Comparison of ENCODE assay signal across 8 cellular contexts in genomic region chr10:131943021-131943814, GRCh38. TPM values are rescaled to one million over a fixed set of nuclear protein-coding genes. Genes with fewer than 3 reads are reported as not detected.
DNase-seq lines count a peak whose midpoint lies in the region; ATAC-seq, FAIRE-seq and TF ChIP-seq lines count a peak whose summit lies in the region.

No MANE protein-coding gene starts in this region.

- no peak for TF ChIP-seq POLR2A in GM12878 (IDR thresholded peaks at IDR 0.05; ENCODE audit: low read depth, low read length)

- BruUV-seq in GM12878 (replicated peaks; lab: Mats Ljungman, UMichigan): no TSS peak

- H3K9ac ChIP-seq in GM12878 (ENCODE audit: control insufficient read depth, insufficient read depth, low read length): no peak overlapping the region

- no peaks in the 10 kb centered on the region for H3K9me3 ChIP-seq in GM12878 (replicated peaks; ENCODE audit: control insufficient read depth, insufficient read depth, low read length)

- 92% methylated on average over 11 of the region's 11 CpGs for WGBS in GM12878 (ENCODE audit: insufficient coverage, insufficient replicate concordance, low lambda C conversion rate, missing lambda C conversion rate)

- in situ Hi-C loops in ACHN (cut with HindIII; ENCODE audit: low pct_ligation_motif_present, low pct_unique_long_range_greater_than_20kb, low sequenced_read_pairs): no loop called here
- in situ Hi-C loops in GM13977 (cut with MboI; ENCODE audit: low pct_unique_long_range_greater_than_20kb, low sequenced_read_pairs, unreplicated experiment): no loop called here
- in situ Hi-C loops in GM12878 (cut with MboI): no loop called here

- FAIRE-seq in GM12878 (lab: Jason Lieb, UNC): no peak

- peak; percentile 31; the same call in 1 of the 2 replicates for TF ChIP-seq RAD21 in GM12878 (IDR thresholded peaks at IDR 0.05; ENCODE audit: insufficient read depth, low read depth, low read length)

- RAD21 ChIA-PET in GM12878 (lab: Charles Lee; ENCODE audit: unreplicated experiment): interaction anchor here (0.8 to 1.7 kb wide), 2 partner anchors 57 to 80 kb away, joined by 3 to 5 read pairs; no protein-coding TSS in a partner anchor

- intact Hi-C loops in GM12878 (cut with micrococcal nuclease; ENCODE audit: unreplicated experiment): no loop called here

- H3K4me2 ChIP-seq in GM12878 (ENCODE audit: control insufficient read depth, insufficient read depth): no peak overlapping the region

- H3K79me2 ChIP-seq in GM12878 (ENCODE audit: control insufficient read depth, insufficient read depth, low read length): no peaks in the 10 kb centered on the region

- H3K4me3 ChIP-seq in GM12878: no peak overlapping the region

- POLR2A ChIA-PET in GM12878 (lab: Charles Lee): no interaction called here

- peak; percentile 49; the same call in 2 of the 3 replicates for ATAC-seq in GM12878
- no peak for ATAC-seq in GM21737 (IDR thresholded peaks at IDR 0.05; ENCODE audit: unreplicated experiment)
- ATAC-seq in HG03457 (IDR thresholded peaks at IDR 0.05; ENCODE audit: unreplicated experiment): no peak
- ATAC-seq in HG02938 (IDR thresholded peaks at IDR 0.05; ENCODE audit: unreplicated experiment): no peak

- no peaks in the 10 kb centered on the region for H4K20me1 ChIP-seq in GM12878 (ENCODE audit: control insufficient read depth, insufficient read depth)

- no peaks in the 10 kb centered on the region for H3K4me1 ChIP-seq in GM12878 (ENCODE audit: control insufficient read depth, insufficient read depth, low read length)

- no peak overlapping the region for H2AFZ ChIP-seq in GM12878 (ENCODE audit: control insufficient read depth, low read depth, low read length)

- CTCF ChIA-PET in GM12878 (lab: Yijun Ruan, JAX): interaction anchor here (1.0 to 1.8 kb wide), 6 partner anchors 15 to 69 kb away, joined by 3 to 9 read pairs (median 5); no protein-coding TSS in a partner anchor

- SMC1A ChIA-PET in GM12878 (lab: Charles Lee; ENCODE audit: uncharacterized antibody, unreplicated experiment): interaction anchor here (1.1 kb wide), 1 partner anchor 36 kb away, joined by 4 read pairs; no protein-coding TSS in a partner anchor

- DNase-seq in ACHN (peak; percentile 44), GM13977 (ENCODE audit: low spot score) (no peak), GM12878 (ENCODE audit: low read depth, low spot score) (no peak), kidney tubule cell (ENCODE audit: low spot score) (peak; percentile 53), kidney glomerular epithelial cell (lab: John Stamatoyannopoulos, UW) (no peak)

- TF ChIP-seq EP300 in GM12878 (IDR thresholded peaks at IDR 0.05; ENCODE audit: borderline replicate concordance in 1 of 2, control insufficient read depth in 1 of 2, low read depth in 2 of 2, low read length in 2 of 2): no peak

- no peak overlapping the region for H3K27ac ChIP-seq in GM12878 (ENCODE audit: control insufficient read depth, insufficient read depth)

- peaks cover 17 to 24% of the 10 kb centered on the region in 2 experiments for H3K36me3 ChIP-seq in GM12878 (ENCODE audit: control insufficient read depth in 2 of 2, insufficient read depth in 2 of 2, low read length in 1 of 2)

- TF ChIP-seq CTCF in GM13977 (IDR thresholded peaks at IDR 0.05; ENCODE audit: extremely low read depth, insufficient read depth, missing control alignments) (peak; percentile 62), GM12878 (IDR thresholded peaks at IDR 0.05 in 2 of 3, conservative IDR thresholded peaks at IDR 0.05 in 1 of 3; ENCODE audit: control insufficient read depth in 2 of 3, extremely low read depth in 1 of 3, insufficient read depth in 1 of 3, low read depth in 3 of 3, low read length in 3 of 3) (peak; percentile 7 to 33 (median 25); a peak in 2 of 6 replicates)

- H3K27me3 ChIP-seq in GM12878 (replicated peaks in 1 of 2; ENCODE audit: control insufficient read depth in 2 of 2, insufficient read depth in 2 of 2, low read length in 1 of 2): no peaks in the 10 kb centered on the region

TF ChIP-seq in GM12878, 131 proteins besides CTCF, POLR2A, EP300 and RAD21:
- no peak for TF ChIP-seq EGR1 (IDR thresholded peaks at IDR 0.05; ENCODE audit: borderline replicate concordance in 1 of 2, low read depth in 2 of 2, low read length in 2 of 2)

RNA-seq across cellular contexts. Expression of gene BNIP3, which starts 38.5 kb away (rescaled TPM):
- 159 and 174 TPM in 2 replicates for total RNA-seq in GM12878 (2013; cell fraction: nucleolus; rRNA removed)
- total RNA-seq in GM12878 (2014; rRNA removed): 27.9 and 31.6 TPM in 2 replicates
- total RNA-seq in GM12878 (2014; rRNA removed; fragmentation: Illumina TruSeq; extraction: Trizol): 25.0 and 27.0 TPM in 2 replicates
- 28.7 and 31.9 TPM in 2 replicates for total RNA-seq in GM12878 (2021)
- 33.5 TPM for polyA plus RNA-seq in GM12878 (2011; ENCODE audit: low read depth)
- 122 and 204 TPM in 2 replicates for polyA plus RNA-seq in GM12878 (2011; rRNA removed)
- polyA plus RNA-seq in GM12878 (2011; cell fraction: cytosol; rRNA removed): 69.8 and 101 TPM in 2 replicates
- polyA plus RNA-seq in GM12878 (2011; cell fraction: nucleus; rRNA removed): 95.0 and 131 TPM in 2 replicates
- 62.6 and 115 TPM in 2 replicates for polyA plus RNA-seq in GM12878 (2012)
- 30.7 and 31.2 TPM in 2 replicates for polyA plus RNA-seq in GM12878 (2014; fragmentation: Illumina TruSeq; extraction: Trizol)
- 10 to 100 TPM in 1 of 2 experiments, 1 to 10 TPM in 1; 7.7 to 14.0 TPM for polyA plus RNA-seq in GM12878 (2014; fragmentation: Nextera tagmentation; extraction: Ambion mirVana)
- 41.6 and 41.8 TPM in 2 replicates for polyA plus RNA-seq in GM12878 (2014; rRNA removed)
- 10 to 100 TPM; 35.8 to 40.2 TPM for polyA plus RNA-seq in GM12878 (2016; fragmentation: Nextera tagmentation; extraction: Ambion mirVana)
- polyA minus RNA-seq in GM12878 (2011; rRNA and poly(A)+ RNA removed): 34.5 and 49.7 TPM in 2 replicates
- 30.2 and 31.9 TPM in 2 replicates for polyA minus RNA-seq in GM12878 (2011; cell fraction: cytosol; rRNA and poly(A)+ RNA removed)
- 40.9 and 42.3 TPM in 2 replicates for polyA minus RNA-seq in GM12878 (2011; cell fraction: nucleus; rRNA and poly(A)+ RNA removed)

RNA-seq across cellular contexts. Expression of gene PPP2R2D, which starts 42.4 kb away (rescaled TPM):
- 64.7 and 70.5 TPM in 2 replicates for total RNA-seq in GM12878 (2013; cell fraction: nucleolus; rRNA removed)
- total RNA-seq in GM12878 (2014; rRNA removed): 22.3 and 24.6 TPM in 2 replicates
- 21.1 and 23.8 TPM in 2 replicates for total RNA-seq in GM12878 (2014; rRNA removed; fragmentation: Illumina TruSeq; extraction: Trizol)
- total RNA-seq in GM12878 (2021): 23.3 and 23.5 TPM in 2 replicates
- polyA plus RNA-seq in GM12878 (2011; ENCODE audit: low read depth): 8.8 TPM
- 39.2 and 41.9 TPM in 2 replicates for polyA plus RNA-seq in GM12878 (2011; rRNA removed)
- 33.2 and 37.5 TPM in 2 replicates for polyA plus RNA-seq in GM12878 (2011; cell fraction: cytosol; rRNA removed)
- 45.5 and 46.6 TPM in 2 replicates for polyA plus RNA-seq in GM12878 (2011; cell fraction: nucleus; rRNA removed)
- polyA plus RNA-seq in GM12878 (2012): 17.7 and 23.3 TPM in 2 replicates
- polyA plus RNA-seq in GM12878 (2014; fragmentation: Illumina TruSeq; extraction: Trizol): 18.1 and 20.0 TPM in 2 replicates
- 1 to 10 TPM; 2.8 to 3.6 TPM for polyA plus RNA-seq in GM12878 (2014; fragmentation: Nextera tagmentation; extraction: Ambion mirVana)
- 28.8 and 29.7 TPM in 2 replicates for polyA plus RNA-seq in GM12878 (2014; rRNA removed)
- 10 to 100 TPM in 1 of 2 experiments, 1 to 10 TPM in 1; 4.6 to 21.2 TPM for polyA plus RNA-seq in GM12878 (2016; fragmentation: Nextera tagmentation; extraction: Ambion mirVana)
- 38.9 and 40.3 TPM in 2 replicates for polyA minus RNA-seq in GM12878 (2011; rRNA and poly(A)+ RNA removed)
- 13.1 and 15.6 TPM in 2 replicates for polyA minus RNA-seq in GM12878 (2011; cell fraction: cytosol; rRNA and poly(A)+ RNA removed)
- polyA minus RNA-seq in GM12878 (2011; cell fraction: nucleus; rRNA and poly(A)+ RNA removed): 20.1 and 31.6 TPM in 2 replicates

Comparison
In these comparisons a context has a peak if more than half of its experiments do, and no peak if none do; other contexts are left out.
1. DNase-seq: peak in ACHN (single experiment) and kidney tubule cell (single experiment); none in GM13977 (single experiment), GM12878 (single experiment) and kidney glomerular epithelial cell (single experiment).